Comparison of ENCODE assay signal across 18 cellular contexts in the genomic region with DNA sequence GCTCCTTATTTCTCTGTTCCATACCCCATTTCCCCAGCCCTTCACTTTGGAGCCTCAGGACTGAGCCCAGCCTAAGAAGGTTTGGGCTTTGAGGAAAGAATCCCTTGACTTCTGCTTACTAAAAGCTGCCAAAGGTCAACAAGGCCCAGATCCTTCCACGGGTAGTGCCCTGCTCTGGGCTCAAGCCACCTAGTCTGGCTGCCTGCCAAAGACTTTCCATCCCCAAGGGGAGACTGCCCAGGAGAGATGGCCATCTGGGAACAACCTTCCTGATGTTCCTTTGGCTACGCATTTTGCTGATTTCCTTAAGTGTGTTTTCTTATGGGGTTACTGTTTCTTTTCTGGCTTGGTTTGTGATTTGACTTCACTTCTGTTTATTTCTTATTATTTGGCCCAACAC. TPM values are rescaled to one million over a fixed set of nuclear protein-coding genes. Genes with fewer than 3 reads are reported as not detected.
DNase-seq lines count a peak whose midpoint lies in the region; TF ChIP-seq lines count a peak whose summit lies in the region.
"Had no signal": no experiment of that assay in that cellular context is flagged by ENCODE, and none has a peak within 500 bp of the region (broad histone marks: within the 10 kb centered on the region; RNA-seq: fewer than 3 reads in every experiment).

No MANE protein-coding gene starts in this region.

- H3K4me2 ChIP-seq in parathyroid adenoma (ENCODE audit: low read length) = no peak overlapping the region
- H3K4me2 ChIP-seq: BLaER1 treated with 17β-estradiol and CSF1 and Interleukin-3, amounts not matched to agents 10 nM and 100 nM had no signal

- 68% methylated on average over 2 of the region's 2 CpGs; no CpG with 5 or more reads in 1 of the 2 donors for WGBS in transverse colon (ENCODE audit: low coverage in 1 of 2), 2 donors

- H3K4me1 ChIP-seq in parathyroid adenoma (peaks cover 3% of the 10 kb centered on the region), HAP-1 (no peaks in the 10 kb centered on the region), transverse colon (no peaks in the 10 kb centered on the region)

- TF ChIP-seq POLR2A in transverse colon (IDR thresholded peaks at IDR 0.05) = no peak

- peak; percentile 15 for DNase-seq in DMS 273 (lab: John Stamatoyannopoulos, UW; ENCODE audit: unreplicated experiment)
- DNase-seq in DMS 273 treated with DMSO at 0.1 percent for 48 hours (lab: John Stamatoyannopoulos, UW) = no peak
- peak; percentile 35 for DNase-seq in NCI-H446 treated with DMSO at 0.1 percent for 48 hours (lab: John Stamatoyannopoulos, UW)
- DNase-seq in NCI-H1105 treated with DMSO at 0.1 percent for 48 hours (lab: John Stamatoyannopoulos, UW) = no peak
- no peak for DNase-seq in HAP-1 (ENCODE audit: low spot score in 2 of 2)
- no peak for DNase-seq in transverse colon
- DNase-seq: CD4-positive, alpha-beta T cell; CD8-positive, alpha-beta memory T cell; DMS79; EL; GDM1; GM23248; H7 had no signal

- H3K9ac ChIP-seq in parathyroid adenoma = no peak overlapping the region
- H3K9ac ChIP-seq: BLaER1 treated with 17β-estradiol and CSF1 and Interleukin-3, amounts not matched to agents 10 nM and 100 nM; GM23248 had no signal

- H3K27ac ChIP-seq in parathyroid adenoma (no peak overlapping the region), transverse colon (no peak overlapping the region)
- H3K27ac ChIP-seq: 22Rv1; BLaER1 treated with 17β-estradiol and CSF1 and Interleukin-3, amounts not matched to agents 10 nM and 100 nM; GM23248 had no signal

- peak overlapping the region; percentile 25 for H2AFZ ChIP-seq in parathyroid adenoma
- H2AFZ ChIP-seq: GM23248 had no signal

- in situ Hi-C loops in HAP-1 (cut with MboI; ENCODE audit: low sequenced_read_pairs) = no loop called here
- in situ Hi-C loops in transverse colon (cut with MboI; ENCODE audit: low pct_ligation_motif_present in 1 of 4, low pct_unique_long_range_greater_than_20kb in 1 of 4, low sequenced_read_pairs in 3 of 4) = no loop called here

- H3K27me3 ChIP-seq in parathyroid adenoma (ENCODE audit: control insufficient read depth, insufficient read depth, low read length) = no peaks in the 10 kb centered on the region
- H3K27me3 ChIP-seq in HAP-1 (ENCODE audit: low read depth) = no peaks in the 10 kb centered on the region
- H3K27me3 ChIP-seq in transverse colon = no peaks in the 10 kb centered on the region

- intact Hi-C loops in transverse colon (cut with DNase I; ENCODE audit: low total_unique reads) = no loop called here

- H3K4me3 ChIP-seq in parathyroid adenoma (ENCODE audit: low read depth, low read length) (no peak overlapping the region), HAP-1 (no peak overlapping the region), transverse colon (no peak overlapping the region)
- H3K4me3 ChIP-seq: BLaER1 treated with 17β-estradiol and CSF1 and Interleukin-3, amounts not matched to agents 10 nM and 100 nM; GM12878; GM23248 had no signal

- TF ChIP-seq CTCF in parathyroid adenoma (IDR thresholded peaks at IDR 0.05) = no peak
- no peak for TF ChIP-seq CTCF in transverse colon (IDR thresholded peaks at IDR 0.05)

- H3K9me3 ChIP-seq in parathyroid adenoma (ENCODE audit: control insufficient read depth, low read length) (no peaks in the 10 kb centered on the region), HAP-1 (no peaks in the 10 kb centered on the region), transverse colon (no peaks in the 10 kb centered on the region)

- no peak for TF ChIP-seq EP300 in transverse colon (IDR thresholded peaks at IDR 0.05; ENCODE audit: low read depth)

- H3K79me2 ChIP-seq in parathyroid adenoma = no peaks in the 10 kb centered on the region

- H3K36me3 ChIP-seq in parathyroid adenoma (ENCODE audit: control insufficient read depth, insufficient read depth, low read length) (no peaks in the 10 kb centered on the region), HAP-1 (replicated peaks) (no peaks in the 10 kb centered on the region), transverse colon (no peaks in the 10 kb centered on the region)
- H3K36me3 ChIP-seq: BLaER1 treated with 17β-estradiol and CSF1 and Interleukin-3, amounts not matched to agents 10 nM and 100 nM had no signal

RNA-seq across cellular contexts. Expression of a gene that starts 49.8 kb away (rescaled TPM):
- total RNA-seq in transverse colon = under 1 TPM in 1 of 4 donors, not detected in 3; 0.27 TPM
- total RNA-seq: B cell; CD4-positive, alpha-beta T cell; CD8-positive, alpha-beta memory T cell; GM12878; H7 had no signal

Comparison
In these comparisons a context has a peak if more than half of its experiments do, and no peak if none do; other contexts are left out.
1. DNase-seq: peak in DMS 273 (single experiment) and NCI-H446 treated with DMSO at 0.1 percent for 48 hours (single experiment); none in DMS 273 treated with DMSO at 0.1 percent for 48 hours (single experiment), NCI-H1105 treated with DMSO at 0.1 percent for 48 hours (single experiment), HAP-1 (0 of 2) and transverse colon (single experiment).